Comparison of ENCODE assay signal across 1 cellular context in genomic region chr2:10792001-10792400, GRCh38.
A peak's percentile ranks its signal among the peaks of the same experiment; 100 is the strongest.
TF ChIP-seq lines count a peak whose summit lies in the region.

No MANE protein-coding gene starts in this region.

TF ChIP-seq in GM12878, 131 proteins besides CTCF, POLR2A, EP300 and RAD21 (continued from another document):
- TF ChIP-seq EZH2 (IDR thresholded peaks at IDR 0.05; ENCODE audit: borderline replicate concordance, control insufficient read depth, low read depth, low read length) = no peak
- TF ChIP-seq NR2C1 (IDR thresholded peaks at IDR 0.05) = no peak
- no peak for TF ChIP-seq ZNF24 (IDR thresholded peaks at IDR 0.05)
- peak; percentile 85; the same call in 1 of the 2 replicates for TF ChIP-seq MEF2A (IDR thresholded peaks at IDR 0.05; ENCODE audit: insufficient read depth, low read depth, low read length)
- peak; percentile 56; the same call in 1 of the 2 replicates for TF ChIP-seq ZBED1 (IDR thresholded peaks at IDR 0.05; ENCODE audit: borderline replicate concordance)
- peak; percentile 76; the same call in 1 of the 2 replicates for TF ChIP-seq RUNX3 (IDR thresholded peaks at IDR 0.05; ENCODE audit: low read length)
- 0 out of 2 replicates have a peak, but pooled peaks have one; percentile 48 for TF ChIP-seq NFIC (IDR thresholded peaks at IDR 0.05; ENCODE audit: low read depth, low read length)
- TF ChIP-seq SIN3A (IDR thresholded peaks at IDR 0.05; ENCODE audit: low read depth, low read length) = no peak
- TF ChIP-seq ZNF274 (IDR thresholded peaks at IDR 0.05; ENCODE audit: insufficient read depth, insufficient read length) = no peak
- no peak for TF ChIP-seq CHD1 (IDR thresholded peaks at IDR 0.05; ENCODE audit: low read depth, low read length)
